In genomic region chr6:149311766-149312165, GRCh38 we compare ENCODE assay signal across 34 cellular contexts.
"Had no signal": no experiment of that assay in that cellular context is flagged by ENCODE, and none has a peak within 500 bp of the region (broad histone marks: within the 10 kb centered on the region; RNA-seq: fewer than 3 reads in every experiment).

No MANE protein-coding gene starts in this region.

- H3K27me3 ChIP-seq: ascending aorta, body of pancreas, brain microvascular endothelial cell, breast epithelium, cardiac muscle cell had no signal

- FAIRE-seq: astrocyte, bronchial epithelial cell had no signal

- H3K4me3 ChIP-seq: adrenal gland, ascending aorta, body of pancreas, breast epithelium, cardiac muscle cell had no signal

- ATAC-seq: activated naive CD4-positive, alpha-beta T cell treated with anti-CD3 and anti-CD28 coated beads, Interleukin-2, amount 50 U/mL, for 72 hours; activated naive CD8-positive, alpha-beta T cell treated with anti-CD3 and anti-CD28 coated beads, Interleukin-2, amount 50 U/mL, for 24 hours; activated T-cell treated with anti-CD3 and anti-CD28 coated beads, Interleukin-2, amount 50 U/mL, for 4 hours; activated T-cell treated with anti-CD3 and anti-CD28 coated beads, Interleukin-2, amount 50 U/mL, for 72 hours; activated T-helper 17 cell treated with anti-CD3 and anti-CD28 coated beads, Interleukin-2, amount 50 U/mL, for 72 hours; body of pancreas had no signal

- H3K4me1 ChIP-seq: adrenal gland, ascending aorta, breast epithelium had no signal

- H3K9me3 ChIP-seq: adrenal gland, ascending aorta, body of pancreas, breast epithelium had no signal

- H3K27ac ChIP-seq: adrenal gland, ascending aorta, body of pancreas, brain microvascular endothelial cell, breast epithelium, cardiac muscle cell had no signal

- DNase-seq: activated effector memory CD4-positive, alpha-beta T cell treated with anti-CD3 and anti-CD28 coated beads, Interleukin-2, amount 50 U/mL, for 16 hours; activated effector memory CD4-positive, alpha-beta T cell treated with Interleukin-2 at 50 U/mL for 16 hours; activated gamma-delta T cell; activated gamma-delta T cell treated with Interleukin-2 at 50 U/mL for 16 hours; activated naive CD4-positive, alpha-beta T cell; activated naive CD4-positive, alpha-beta T cell treated with anti-CD3 and anti-CD28 coated beads for 36 hours; activated naive CD4-positive, alpha-beta T cell treated with anti-CD3 and anti-CD28 coated beads, Interleukin-2, amount 10 ng/mL, durations not matched to agents 7 days and 5 days; activated naive CD4-positive, alpha-beta T cell treated with anti-CD3 and anti-CD28 coated beads, Interleukin-2, amount 50 U/mL, for 16 hours; activated naive CD4-positive, alpha-beta T cell treated with Interleukin-2 at 50 U/mL for 16 hours; activated naive CD8-positive, alpha-beta T cell treated with anti-CD3 and anti-CD28 coated beads for 36 hours; activated naive CD8-positive, alpha-beta T cell treated with anti-CD3 and anti-CD28 coated beads, Interleukin-2, amount 10 ng/mL, durations not matched to agents 7 days and 5 days; activated naive CD8-positive, alpha-beta T cell treated with anti-CD3 and anti-CD28 coated beads, Interleukin-2, amount 50 U/mL, for 24 hours; activated T-cell treated with anti-CD3 and anti-CD28 coated beads, Interleukin-2, amount 50 U/mL, for 1 hour; activated T-cell treated with anti-CD3 and anti-CD28 coated beads, Interleukin-2, amount 50 U/mL, for 24 hours; activated T-cell treated with anti-CD3 and anti-CD28 coated beads, Interleukin-2, amount 50 U/mL, for 4 hours; activated T-cell treated with anti-CD3 and anti-CD28 coated beads, Interleukin-2, amount 50 U/mL, for 48 hours; activated T-cell treated with anti-CD3 and anti-CD28 coated beads, Interleukin-2, amount 50 U/mL, for 72 hours; adrenal gland; amniotic stem cell; amygdala; anterior cingulate cortex; aorta; body of pancreas; brain microvascular endothelial cell; caudate nucleus; central memory CD4-positive, alpha-beta T cell; cerebellar nuclear complex had no signal

- H3K36me3 ChIP-seq: adrenal gland, ascending aorta, brain microvascular endothelial cell, breast epithelium, cardiac muscle cell had no signal
